Comparison of ENCODE assay signal across 10 cellular contexts in the genomic region with DNA sequence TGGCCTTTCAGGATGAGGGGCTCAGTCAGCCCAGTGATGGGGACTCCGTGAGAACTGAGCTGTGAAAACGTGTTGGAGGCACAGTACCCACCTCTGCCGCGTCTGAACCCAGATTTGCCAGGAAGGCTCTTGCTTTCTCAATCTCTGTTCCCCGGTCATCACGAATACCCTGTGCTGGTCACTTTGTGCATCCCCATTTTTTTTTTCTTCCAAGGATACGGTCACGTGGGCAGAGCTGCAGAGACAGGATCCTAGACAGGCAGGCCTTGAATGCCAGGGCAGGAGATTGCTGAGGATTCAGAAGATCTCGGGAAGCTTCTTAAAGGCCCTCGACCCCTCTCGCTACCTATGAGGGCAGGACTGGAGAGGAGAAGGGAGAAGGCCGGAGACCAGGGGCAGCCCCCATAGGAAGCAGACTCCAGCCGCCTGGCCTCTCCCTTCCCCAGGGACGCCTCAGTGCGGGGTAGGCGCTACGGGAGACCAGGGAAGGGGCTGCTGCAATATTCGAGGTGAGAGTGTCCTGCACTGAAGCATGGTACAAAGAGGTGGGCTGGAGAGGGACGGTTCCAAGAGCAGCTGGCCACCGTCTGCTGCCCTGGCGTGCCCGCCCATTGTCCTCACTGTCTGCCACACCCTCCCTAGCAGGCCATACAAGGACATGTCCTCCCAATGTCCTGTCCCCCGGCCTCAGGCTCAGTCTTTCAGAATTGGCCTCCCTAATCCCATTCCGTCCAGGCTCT. TPM values are rescaled to one million over a fixed set of nuclear protein-coding genes. Genes with fewer than 3 reads are reported as not detected.
DNase-seq lines count a peak whose midpoint lies in the region; ATAC-seq, FAIRE-seq and TF ChIP-seq lines count a peak whose summit lies in the region.
"Had no signal": no experiment of that assay in that cellular context is flagged by ENCODE, and none has a peak within 500 bp of the region (broad histone marks: within the 10 kb centered on the region; RNA-seq: fewer than 3 reads in every experiment).

No MANE protein-coding gene starts in this region.

- H3K9me1 ChIP-seq in endothelial cell of umbilical vein (replicated peaks; ENCODE audit: control insufficient read depth, extremely low read depth, insufficient read depth, low read length), result no peaks in the 10 kb centered on the region

- H3K4me3 Mint-ChIP-seq in CD4-positive, alpha-beta T cell, result no peak overlapping the region

- FAIRE-seq in endothelial cell of umbilical vein (lab: Jason Lieb, UNC), result no peak

- peak in 1 of 10 experiments; percentile 28 for DNase-seq in CD4-positive, alpha-beta T cell
- DNase-seq in endothelial cell of umbilical vein (ENCODE audit: low read depth, low spot score) (no peak), posterior vena cava (ENCODE audit: low spot score) (peak; percentile 73), MG63 (no peak), NCI-H524 (lab: John Stamatoyannopoulos, UW) (no peak), amygdala (lab: John Stamatoyannopoulos, UW) (no peak)
- no peak for DNase-seq in central memory CD4-positive, alpha-beta T cell
- DNase-seq: NCI-H1436 treated with DMSO at 0.1 percent for 48 hours had no signal

- H3K4me1 Mint-ChIP-seq in CD4-positive, alpha-beta T cell (ENCODE audit: low read depth), result peaks cover 25% of the 10 kb centered on the region

- H2AFZ ChIP-seq in OCI-LY3 (ENCODE audit: low read depth, low read length) (peak overlapping the region; percentile 87), endothelial cell of umbilical vein (ENCODE audit: low read depth, low read length) (peak overlapping the region; percentile 55)

- no peak for ATAC-seq in CD4-positive, alpha-beta T cell (ENCODE audit: poor library complexity)

- no peak for TF ChIP-seq POLR2A in endothelial cell of umbilical vein (IDR thresholded peaks at IDR 0.05; ENCODE audit: low read depth, low read length)

- no peak overlapping the region for H3K27ac Mint-ChIP-seq in CD4-positive, alpha-beta T cell

- H3K27ac ChIP-seq in CD4-positive, alpha-beta T cell (ENCODE audit: low read depth, low read length), result no peak overlapping the region
- H3K27ac ChIP-seq in OCI-LY3 (ENCODE audit: low read length) (no peak overlapping the region), endothelial cell of umbilical vein (ENCODE audit: insufficient read depth, low read depth, low read length) (no peak overlapping the region)
- H3K27ac ChIP-seq: thyroid gland had no signal

- dilution Hi-C loops in endothelial cell of umbilical vein (cut with MboI; ENCODE audit: extremely low pct_ligation_motif_present, low sequenced_read_pairs), result loop anchor here (25.0 kb wide), 1 partner anchor 148 kb away; the partner anchor contains the start of gene GRHL1

- peaks cover 4% of the 10 kb centered on the region for H3K27me3 Mint-ChIP-seq in CD4-positive, alpha-beta T cell

- no peaks in the 10 kb centered on the region for H4K20me1 ChIP-seq in OCI-LY3 (ENCODE audit: insufficient read depth, low read length)
- H4K20me1 ChIP-seq in endothelial cell of umbilical vein (replicated peaks; ENCODE audit: control insufficient read depth, extremely low read depth, insufficient read depth, low read length), result no peaks in the 10 kb centered on the region

- TF ChIP-seq CTCF in CD4-positive, alpha-beta T cell (IDR thresholded peaks at IDR 0.05), result peak; percentile 43
- TF ChIP-seq CTCF in OCI-LY3 (IDR thresholded peaks at IDR 0.05; ENCODE audit: low read depth, low read length) (no peak), endothelial cell of umbilical vein (IDR thresholded peaks at IDR 0.05; ENCODE audit: extremely low read depth in 1 of 2, insufficient read depth in 1 of 2, low read depth in 1 of 2, low read length in 2 of 2) (no peak)

- H3K4me3 ChIP-seq in OCI-LY3 (ENCODE audit: low read length), result peak overlapping the region; percentile 68
- no peak overlapping the region for H3K4me3 ChIP-seq in endothelial cell of umbilical vein (replicated peaks in 1 of 3; ENCODE audit: insufficient read depth in 1 of 3, low read depth in 1 of 3, low read length in 3 of 3)
- H3K4me3 ChIP-seq in MG63, result no peak overlapping the region
- H3K4me3 ChIP-seq: thyroid gland had no signal

- H3K9ac ChIP-seq in OCI-LY3 (ENCODE audit: low read length) (peak overlapping the region; percentile 18; the same call in 1 of the 2 replicates), endothelial cell of umbilical vein (replicated peaks; ENCODE audit: extremely low read depth, insufficient read depth, low read length) (no peak overlapping the region)

- BruUV-seq in endothelial cell of umbilical vein (replicated peaks; lab: Mats Ljungman, UMichigan), result no TSS peak

- H3K79me2 ChIP-seq in OCI-LY3 (ENCODE audit: low read length), result no peaks in the 10 kb centered on the region
- H3K79me2 ChIP-seq in endothelial cell of umbilical vein (ENCODE audit: control insufficient read depth, insufficient read depth, low read length), result no peaks in the 10 kb centered on the region

- POLR2A ChIA-PET in CD4-positive, alpha-beta T cell (lab: Charles Lee), result interaction anchor here (0.7 to 1.5 kb wide), 3 partner anchors 29 to 235 kb away, joined by 3 to 5 read pairs (median 3); partner anchors contain the start of gene TAF1B
- POLR2A ChIA-PET in endothelial cell of umbilical vein (lab: Charles Lee), result interaction anchor here (0.7 kb wide), 1 partner anchor 305 kb away, joined by 3 read pairs; no protein-coding TSS in a partner anchor

- intact Hi-C loops in CD4-positive, alpha-beta T cell (cut with DNase I, micrococcal nuclease), result loop anchor here (1.0 to 10.0 kb wide), 5 partner anchors 168 to 854 kb away; partner anchors contain the start of gene ODC1 (in 1 of the 2)
- intact Hi-C loops in endothelial cell of umbilical vein (cut with micrococcal nuclease) (loop anchor here (5.0 kb wide), 5 partner anchors 103 to 623 kb away; no protein-coding TSS in a partner anchor), posterior vena cava (cut with DNase I) (no loop called here)

- CTCF ChIA-PET in CD4-positive, alpha-beta T cell (lab: Charles Lee), result interaction anchor here (0.7 to 1.7 kb wide), 17 partner anchors 10 to 283 kb away, joined by 3 to 42 read pairs (median 4); partner anchors contain the start of gene TAF1B
- CTCF ChIA-PET in endothelial cell of umbilical vein (lab: Charles Lee), result interaction anchor here (0.7 to 5.5 kb wide), 52 partner anchors 9 to 621 kb away, joined by 3 to 161 read pairs (median 6); partner anchors contain the start of genes KLF11, TAF1B and YWHAQ

- no peaks in the 10 kb centered on the region for H3K36me3 Mint-ChIP-seq in CD4-positive, alpha-beta T cell (ENCODE audit: low read depth)

- H3K9me3 ChIP-seq in CD4-positive, alpha-beta T cell (ENCODE audit: control insufficient read depth, low read length), result no peaks in the 10 kb centered on the region
- H3K9me3 ChIP-seq in OCI-LY3 (ENCODE audit: insufficient read depth, low read length) (no peaks in the 10 kb centered on the region), endothelial cell of umbilical vein (replicated peaks; ENCODE audit: control insufficient read depth, insufficient read depth, low read length) (no peaks in the 10 kb centered on the region), MG63 (no peaks in the 10 kb centered on the region)
- H3K9me3 ChIP-seq: thyroid gland had no signal

- H3K4me1 ChIP-seq in OCI-LY3 (ENCODE audit: low read length), result peaks cover 10% of the 10 kb centered on the region
- H3K4me1 ChIP-seq in endothelial cell of umbilical vein (ENCODE audit: control insufficient read depth, extremely low read depth, insufficient read depth, low read length), result peaks cover 6% of the 10 kb centered on the region

- no peaks in the 10 kb centered on the region for H3K9me3 Mint-ChIP-seq in CD4-positive, alpha-beta T cell

- H3K36me3 ChIP-seq in OCI-LY3 (replicated peaks; ENCODE audit: low read depth, low read length), result no peaks in the 10 kb centered on the region
- no peaks in the 10 kb centered on the region for H3K36me3 ChIP-seq in endothelial cell of umbilical vein (ENCODE audit: control insufficient read depth in 2 of 2, extremely low read depth in 1 of 2, insufficient read depth in 2 of 2, low read length in 2 of 2)
- H3K36me3 ChIP-seq in MG63, result no peaks in the 10 kb centered on the region
- H3K36me3 ChIP-seq: thyroid gland had no signal

- peak overlapping the region; percentile 79 for H3K4me2 ChIP-seq in OCI-LY3 (ENCODE audit: low read length)
- no peak overlapping the region for H3K4me2 ChIP-seq in endothelial cell of umbilical vein (ENCODE audit: insufficient read depth, low read length)

- no peaks in the 10 kb centered on the region for H3K27me3 ChIP-seq in CD4-positive, alpha-beta T cell (ENCODE audit: control insufficient read depth, insufficient read depth, low read length)
- peaks cover 22% of the 10 kb centered on the region; the same call in 1 of the 2 replicates for H3K27me3 ChIP-seq in OCI-LY3 (ENCODE audit: low read depth, low read length)
- no peaks in the 10 kb centered on the region for H3K27me3 ChIP-seq in endothelial cell of umbilical vein (ENCODE audit: control insufficient read depth in 2 of 2, insufficient read depth in 2 of 2, low read length in 2 of 2)
- no peaks in the 10 kb centered on the region for H3K27me3 ChIP-seq in MG63
- H3K27me3 ChIP-seq: thyroid gland had no signal

TF ChIP-seq in endothelial cell of umbilical vein, 7 proteins besides CTCF, POLR2A, EP300 and RAD21:
- TF ChIP-seq JUN (IDR thresholded peaks at IDR 0.05; ENCODE audit: borderline replicate concordance, insufficient read depth, insufficient read length, low read depth) (no peak), FOS (IDR thresholded peaks at IDR 0.05; ENCODE audit: borderline replicate concordance, insufficient read depth, low read length) (no peak)

RNA-seq across cellular contexts. Expression of gene TAF1B, which starts 29.0 kb away (rescaled TPM):
- 10 to 100 TPM in 1 of 2 experiments, 1 to 10 TPM in 1; 9.9 to 10.8 TPM for total RNA-seq in CD4-positive, alpha-beta T cell
- total RNA-seq in endothelial cell of umbilical vein (20.1 and 29.4 TPM in 2 replicates), posterior vena cava (10 to 100 TPM; 20.8 to 21.6 TPM)
- 5.0 and 6.3 TPM in 2 replicates for polyA plus RNA-seq in endothelial cell of umbilical vein
- polyA plus RNA-seq in endothelial cell of umbilical vein (2011; cell fraction: cytosol; rRNA removed), result 10.3 and 10.4 TPM in 2 replicates
- polyA plus RNA-seq in endothelial cell of umbilical vein (2011; cell fraction: nucleus; rRNA removed), result 15.5 and 19.0 TPM in 2 replicates
- 12.5 and 15.3 TPM in 2 replicates for polyA plus RNA-seq in endothelial cell of umbilical vein (2012)
- 19.7 and 27.7 TPM in 2 replicates for polyA minus RNA-seq in endothelial cell of umbilical vein
- 9.0 TPM for polyA minus RNA-seq in endothelial cell of umbilical vein (2011; cell fraction: cytosol; rRNA and poly(A)+ RNA removed)
- polyA minus RNA-seq in endothelial cell of umbilical vein (2011; cell fraction: nucleus; rRNA and poly(A)+ RNA removed), result 36.5 and 51.1 TPM in 2 replicates
- total RNA-seq in MG63 (2014; rRNA removed; shearing (Covaris generic); ENCODE audit: low replicate concordance), result 27.0 and 71.1 TPM in 2 replicates

Comparison
In these comparisons a context has a peak if more than half of its experiments do, and no peak if none do; other contexts are left out.
1. intact Hi-C loops: an anchor here in CD4-positive, alpha-beta T cell (1.0 to 10.0 kb wide) and endothelial cell of umbilical vein (5.0 kb wide); none called in posterior vena cava.